8 cellular contexts compared by ENCODE assay signal in genomic region chr17:58007781-58008706, GRCh38. TPM values are rescaled to one million over a fixed set of nuclear protein-coding genes. Genes with fewer than 3 reads are reported as not detected.
DNase-seq lines count a peak whose midpoint lies in the region; ATAC-seq and TF ChIP-seq lines count a peak whose summit lies in the region.

No MANE protein-coding gene starts in this region.

- H2AFZ ChIP-seq in neural cell (ENCODE audit: low read depth, low read length), result peak overlapping the region; percentile 75

- H3K79me2 ChIP-seq in neural cell (replicated peaks; ENCODE audit: insufficient read depth, low read length), result peaks cover 38% of the 10 kb centered on the region

- no peaks in the 10 kb centered on the region for H3K27me3 ChIP-seq in H7 (ENCODE audit: control insufficient read depth, insufficient read depth, low read length)
- H3K27me3 ChIP-seq in effector memory CD4-positive, alpha-beta T cell (replicated peaks; ENCODE audit: control insufficient read depth, insufficient read depth, low read length, poor library complexity, severe bottlenecking), result no peaks in the 10 kb centered on the region
- no peaks in the 10 kb centered on the region for H3K27me3 ChIP-seq in neural cell (ENCODE audit: insufficient read depth, low read depth, low read length)

- H4K20me1 ChIP-seq in neural cell (ENCODE audit: insufficient read depth), result peaks cover 6% of the 10 kb centered on the region

- peak overlapping the region; percentile 98 for H3K27ac ChIP-seq in effector memory CD4-positive, alpha-beta T cell (ENCODE audit: insufficient read depth, low read length, poor library complexity, severe bottlenecking)
- peak overlapping the region; percentile 99 for H3K27ac ChIP-seq in neural cell (ENCODE audit: low read length)

- no peak for TF ChIP-seq RAD21 in neural cell (conservative IDR thresholded peaks at IDR 0.05)

- no peaks in the 10 kb centered on the region for H3K9me3 ChIP-seq in effector memory CD4-positive, alpha-beta T cell (ENCODE audit: control insufficient read depth, low read length)
- no peaks in the 10 kb centered on the region for H3K9me3 ChIP-seq in neural cell (ENCODE audit: low read length)

- ATAC-seq in GM18511 (IDR thresholded peaks at IDR 0.05; ENCODE audit: unreplicated experiment), result peak; percentile 39

- peaks cover 23% of the 10 kb centered on the region for H3K4me1 ChIP-seq in effector memory CD4-positive, alpha-beta T cell (ENCODE audit: control insufficient read depth, insufficient read depth, low read length, poor library complexity, severe bottlenecking)

- H3K4me2 ChIP-seq in neural cell (ENCODE audit: low read length), result peak overlapping the region; percentile 75

- no peak for TF ChIP-seq CTCF in neural cell (IDR thresholded peaks at IDR 0.05; ENCODE audit: poor library complexity, severe bottlenecking)

- peaks cover 21% of the 10 kb centered on the region for H3K36me3 ChIP-seq in H7 (replicated peaks; ENCODE audit: control insufficient read depth, insufficient read depth, low read length)
- H3K36me3 ChIP-seq in effector memory CD4-positive, alpha-beta T cell (ENCODE audit: control insufficient read depth, insufficient read depth, low read length), result peaks cover 29% of the 10 kb centered on the region
- peaks cover 6% of the 10 kb centered on the region for H3K36me3 ChIP-seq in neural cell (ENCODE audit: insufficient read depth, low read length)

- no peak for TF ChIP-seq EP300 in neural cell (conservative IDR thresholded peaks at IDR 0.05; ENCODE audit: poor library complexity, severe bottlenecking)

- H3K9ac ChIP-seq in neural cell (ENCODE audit: low read length), result peak overlapping the region; percentile 100

- peak overlapping the region; percentile 97 for H3K4me3 ChIP-seq in H7 (ENCODE audit: insufficient read depth, low read depth, low read length)
- H3K4me3 ChIP-seq in effector memory CD4-positive, alpha-beta T cell (ENCODE audit: insufficient read depth, low read depth, low read length, poor library complexity, severe bottlenecking), result peak overlapping the region; percentile 99
- peak overlapping the region; percentile 93 for H3K4me3 ChIP-seq in neural cell (ENCODE audit: low read length)

- no peak for DNase-seq in H7
- DNase-seq in NCI-H69 (lab: John Stamatoyannopoulos, UW), result peak; percentile 72
- no peak for DNase-seq in effector memory CD4-positive, alpha-beta T cell
- DNase-seq in HuH-7 (ENCODE audit: low spot score), result no peak
- no peak for DNase-seq in NCI-H2029 (lab: John Stamatoyannopoulos, UW)
- DNase-seq in H4 (ENCODE audit: low spot score), result no peak

- peaks cover 8% of the 10 kb centered on the region for H3F3A ChIP-seq in neural cell (ENCODE audit: insufficient read depth, low read length, poor library complexity, severe bottlenecking)

- no peaks in the 10 kb centered on the region for H3K9me2 ChIP-seq in neural cell (ENCODE audit: insufficient read depth, low read length)

TF ChIP-seq in neural cell, 6 proteins besides CTCF, POLR2A, EP300 and RAD21:
- peak; percentile 46 for TF ChIP-seq SMC3 (conservative IDR thresholded peaks at IDR 0.05; ENCODE audit: poor library complexity)
- no peak for TF ChIP-seq POLR2AphosphoS5 (IDR thresholded peaks at IDR 0.05)
TF ChIP-seq in neural cell: peak in this region for 1.

RNA-seq across cellular contexts. Expression of gene SRSF1, which starts 1.0 kb away (rescaled TPM):
- 326 and 341 TPM in 2 replicates for total RNA-seq in H7 (2014; rRNA removed; shearing (Covaris generic))
- 357 and 380 TPM in 2 replicates for polyA plus RNA-seq in neural cell
- 376 and 408 TPM in 2 replicates for polyA minus RNA-seq in neural cell
- 432 and 491 TPM in 2 replicates for total RNA-seq in H4 (2014; rRNA removed; shearing (Covaris generic))

RNA-seq across cellular contexts. Expression of gene VEZF1, which starts 20.0 kb away (rescaled TPM):
- total RNA-seq in H7 (2014; rRNA removed; shearing (Covaris generic)), result 48.2 and 66.1 TPM in 2 replicates
- polyA plus RNA-seq in neural cell, result 54.7 and 64.6 TPM in 2 replicates
- 144 and 163 TPM in 2 replicates for polyA minus RNA-seq in neural cell
- 50.4 and 60.6 TPM in 2 replicates for total RNA-seq in H4 (2014; rRNA removed; shearing (Covaris generic))

RNA-seq across cellular contexts. Expression of gene CUEDC1, which starts 52.8 kb away (rescaled TPM):
- total RNA-seq in H7 (2014; rRNA removed; shearing (Covaris generic)), result 8.1 and 13.9 TPM in 2 replicates
- polyA plus RNA-seq in neural cell, result 25.5 and 27.0 TPM in 2 replicates
- polyA minus RNA-seq in neural cell, result 20.9 and 28.5 TPM in 2 replicates
- 7.4 and 8.1 TPM in 2 replicates for total RNA-seq in H4 (2014; rRNA removed; shearing (Covaris generic))
